Comparison of ENCODE assay signal across 23 cellular contexts in genomic region chr15:57026016-57026602, GRCh38.
A peak's percentile ranks its signal among the peaks of the same experiment; 100 is the strongest.
DNase-seq lines count a peak whose midpoint lies in the region; ATAC-seq and TF ChIP-seq lines count a peak whose summit lies in the region.
"Had no signal": no experiment of that assay in that cellular context is flagged by ENCODE, and none has a peak within 500 bp of the region (broad histone marks: within the 10 kb centered on the region; RNA-seq: fewer than 3 reads in every experiment).

No MANE protein-coding gene starts in this region.

- H3K9me3 ChIP-seq in upper lobe of left lung, result no peaks in the 10 kb centered on the region
- H3K9me3 ChIP-seq: SJSA1, suprapubic skin had no signal

- H3K4me1 Mint-ChIP-seq in CD14-positive monocyte (peaks cover 14% of the 10 kb centered on the region), nephron progenitor cell (peaks cover 31% of the 10 kb centered on the region)

- H3K36me3 Mint-ChIP-seq in CD14-positive monocyte (peaks cover 2% of the 10 kb centered on the region in 2 donors), nephron progenitor cell (ENCODE audit: low read depth) (peaks cover 50% of the 10 kb centered on the region)

- WGBS in upper lobe of left lung, 2 donors, result 83 to 90% methylated on average over 2 of the region's 2 CpGs

- no peak overlapping the region for H3K4me3 Mint-ChIP-seq in CD14-positive monocyte
- peak overlapping the region; percentile 2 for H3K4me3 Mint-ChIP-seq in nephron progenitor cell

- ATAC-seq in upper lobe of left lung (ENCODE audit: low FRiP score in 2 of 2), result no peak
- ATAC-seq: sciatic nerve had no signal

- H3K4me3 ChIP-seq in upper lobe of left lung, result no peak overlapping the region
- H3K4me3 ChIP-seq: SJSA1, suprapubic skin had no signal

- no peak for TF ChIP-seq EP300 in upper lobe of left lung (IDR thresholded peaks at IDR 0.05)

- no peaks in the 10 kb centered on the region for H3K27me3 ChIP-seq in upper lobe of left lung
- H3K27me3 ChIP-seq: SJSA1, suprapubic skin had no signal

- no peak for TF ChIP-seq CTCF in CD14-positive monocyte (IDR thresholded peaks at IDR 0.05)
- no peak for TF ChIP-seq CTCF in nephron progenitor cell (IDR thresholded peaks at IDR 0.05)
- TF ChIP-seq CTCF in upper lobe of left lung (IDR thresholded peaks at IDR 0.05), result no peak

- peak overlapping the region; percentile 35 for H3K27ac ChIP-seq in angular gyrus (ENCODE audit: low read depth, low read length)
- H3K27ac ChIP-seq in upper lobe of left lung, result no peak overlapping the region
- H3K27ac ChIP-seq: HL-60, SJSA1, suprapubic skin had no signal

- peaks cover 0 to 8% (median 5%) of the 10 kb centered on the region in 7 donors for H3K9me3 Mint-ChIP-seq in CD14-positive monocyte
- peaks cover 37% of the 10 kb centered on the region for H3K9me3 Mint-ChIP-seq in nephron progenitor cell

- H3K27me3 Mint-ChIP-seq in CD14-positive monocyte (ENCODE audit: low read depth in 3 of 3) (no peaks in the 10 kb centered on the region), nephron progenitor cell (ENCODE audit: low read depth, poor library complexity) (no peaks in the 10 kb centered on the region)

- no peak for TF ChIP-seq POLR2A in upper lobe of left lung (IDR thresholded peaks at IDR 0.05)

- intact Hi-C loops in CD14-positive monocyte (cut with micrococcal nuclease), result no loop called here

- DNase-seq in CD14-positive monocyte (ENCODE audit: low spot score), result no peak
- peak; percentile 27 for DNase-seq in DMS53 treated with DMSO at 0.1 percent for 48 hours (lab: John Stamatoyannopoulos, UW; ENCODE audit: unreplicated experiment)
- no peak for DNase-seq in nephron progenitor cell
- no peak for DNase-seq in upper lobe of left lung
- no peak for DNase-seq in activated T-cell treated with anti-CD3 and anti-CD28 coated beads, Interleukin-2, amount 50 U/mL, for 1 hour
- no peak for DNase-seq in A172 (ENCODE audit: low spot score)
- DNase-seq: activated CD4-positive, CD25-positive, alpha-beta regulatory T cell treated with anti-CD3 and anti-CD28 coated beads, Interleukin-2, amount 50 U/mL, for 72 hours; activated gamma-delta T cell; amniotic stem cell; cerebellar nuclear complex; DMS 273 treated with DMSO at 0.1 percent for 48 hours; effector memory CD4-positive, alpha-beta T cell; hippocampal formation; KBM-7; kidney; NCI-H2227 treated with DMSO at 0.1 percent for 48 hours; OCI-M1; stimulated activated CD4-positive, alpha-beta T cell treated with anti-CD3 and anti-CD28 coated beads, Interleukin-4, amount 100 ng/mL, for 24 hours had no signal

- H3K4me1 ChIP-seq in upper lobe of left lung, result peaks cover 4 to 16% (median 12%) of the 10 kb centered on the region in 4 donors

- peak overlapping the region in 5 of 7 donors; percentile 13 to 84 (median 68) for H3K27ac Mint-ChIP-seq in CD14-positive monocyte
- H3K27ac Mint-ChIP-seq in nephron progenitor cell, result peak overlapping the region; percentile 95

- no peaks in the 10 kb centered on the region for H3K36me3 ChIP-seq in upper lobe of left lung
- H3K36me3 ChIP-seq: SJSA1, suprapubic skin had no signal
